In the genomic region with DNA sequence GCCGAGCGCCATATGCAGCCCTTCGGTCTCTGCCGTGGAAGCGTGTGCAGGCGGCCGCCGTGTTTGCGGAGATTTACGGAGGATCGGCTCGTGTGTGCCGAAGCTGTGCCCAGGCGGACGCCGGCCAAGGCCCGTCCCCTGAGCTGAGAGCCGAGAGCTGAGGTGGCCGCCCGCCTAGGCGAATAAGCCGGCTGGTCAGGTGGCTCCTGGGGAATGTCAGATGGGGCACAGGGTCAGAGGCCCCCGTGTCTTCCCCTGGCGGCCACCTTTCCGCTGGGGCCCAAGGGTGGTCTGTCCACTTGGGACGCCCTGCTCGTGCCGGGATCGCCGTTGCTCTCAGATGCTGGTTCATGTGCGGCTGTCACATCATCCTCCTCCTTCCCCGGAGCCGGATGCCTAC, we compare ENCODE assay signal across 14 cellular contexts.
A peak's percentile ranks its signal among the peaks of the same experiment; 100 is the strongest.
DNase-seq lines count a peak whose midpoint lies in the region; ATAC-seq and TF ChIP-seq lines count a peak whose summit lies in the region.
"Had no signal": no experiment of that assay in that cellular context is flagged by ENCODE, and none has a peak within 500 bp of the region (broad histone marks: within the 10 kb centered on the region; RNA-seq: fewer than 3 reads in every experiment).

No MANE protein-coding gene starts in this region.

- peak; percentile 69 for DNase-seq in H7
- no peak for DNase-seq in esophagus muscularis mucosa (ENCODE audit: extremely low spot score)
- DNase-seq in suprapubic skin (ENCODE audit: low spot score in 2 of 2): no peak
- no peak for DNase-seq in activated CD8-positive, alpha-beta memory T cell treated with anti-CD3 and anti-CD28 coated beads, Interleukin-2, amount 50 U/mL, for 4 hours
- no peak for DNase-seq in SK-N-DZ (ENCODE audit: low spot score)
- no peak for DNase-seq in NCI-H2081 (lab: John Stamatoyannopoulos, UW)
- DNase-seq: GF-D8, kidney glomerular epithelial cell, NCI-H2029 treated with DMSO at 0.1 percent for 48 hours had no signal

- H3K36me3 ChIP-seq in H7 (replicated peaks; ENCODE audit: control insufficient read depth, insufficient read depth, low read length) (no peaks in the 10 kb centered on the region), esophagus muscularis mucosa (no peaks in the 10 kb centered on the region), suprapubic skin (no peaks in the 10 kb centered on the region)

- peaks cover 51% of the 10 kb centered on the region for H3K4me1 Mint-ChIP-seq in nephron
- H3K4me1 Mint-ChIP-seq: stimulated activated effector memory CD8-positive, alpha-beta T cell treated with anti-CD3 and anti-CD28 coated beads, Interleukin-12 subunit alpha, Interleukin-12 subunit beta, amount 100 ng/mL, for 72 hours had no signal

- no peaks in the 10 kb centered on the region for H3K36me3 Mint-ChIP-seq in nephron (ENCODE audit: low read depth)
- H3K36me3 Mint-ChIP-seq: CD14-positive monocyte; stimulated activated effector memory CD8-positive, alpha-beta T cell treated with anti-CD3 and anti-CD28 coated beads, Interleukin-12 subunit alpha, Interleukin-12 subunit beta, amount 100 ng/mL, for 72 hours had no signal

- H3K4me3 ChIP-seq in H7 (ENCODE audit: insufficient read depth, low read depth, low read length): no peak overlapping the region
- peak overlapping the region; percentile 34 to 55 (median 42) for H3K4me3 ChIP-seq in esophagus muscularis mucosa
- H3K4me3 ChIP-seq in suprapubic skin: peak overlapping the region; percentile 41

- peaks cover 5% of the 10 kb centered on the region for H3K27me3 Mint-ChIP-seq in nephron (ENCODE audit: low read depth)

- intact Hi-C loops in esophagus muscularis mucosa (cut with DNase I): no loop called here

- H3K4me1 ChIP-seq in esophagus muscularis mucosa (peaks cover 3 to 22% (median 15%) of the 10 kb centered on the region in 4 donors), suprapubic skin (peaks cover 19% of the 10 kb centered on the region)

- peak overlapping the region; percentile 53 to 76 (median 68) for H3K27ac Mint-ChIP-seq in nephron
- H3K27ac Mint-ChIP-seq: CD14-positive monocyte; stimulated activated effector memory CD8-positive, alpha-beta T cell treated with anti-CD3 and anti-CD28 coated beads, Interleukin-12 subunit alpha, Interleukin-12 subunit beta, amount 100 ng/mL, for 72 hours had no signal

- H3K4me3 Mint-ChIP-seq in nephron: peak overlapping the region in 2 of 3 experiments; percentile 60 to 72
- H3K4me3 Mint-ChIP-seq: CD14-positive monocyte; stimulated activated effector memory CD8-positive, alpha-beta T cell treated with anti-CD3 and anti-CD28 coated beads, Interleukin-12 subunit alpha, Interleukin-12 subunit beta, amount 100 ng/mL, for 72 hours had no signal

- TF ChIP-seq POLR2A in esophagus muscularis mucosa (IDR thresholded peaks at IDR 0.05; ENCODE audit: low read depth) (no peak), suprapubic skin (IDR thresholded peaks at IDR 0.05) (no peak)

- ATAC-seq in GM21529 (IDR thresholded peaks at IDR 0.05; ENCODE audit: unreplicated experiment): no peak
- ATAC-seq: stimulated activated effector memory CD8-positive, alpha-beta T cell treated with anti-CD3 and anti-CD28 coated beads, Interleukin-12 subunit alpha, Interleukin-12 subunit beta, amount 100 ng/mL, for 72 hours had no signal

- TF ChIP-seq CTCF in esophagus muscularis mucosa (IDR thresholded peaks at IDR 0.05) (no peak), nephron (IDR thresholded peaks at IDR 0.05; ENCODE audit: unreplicated experiment in 3 of 3) (no peak), suprapubic skin (IDR thresholded peaks at IDR 0.05) (no peak)

- TF ChIP-seq EP300 in esophagus muscularis mucosa (IDR thresholded peaks at IDR 0.05): no peak
- TF ChIP-seq EP300 in suprapubic skin (IDR thresholded peaks at IDR 0.05): no peak

- H3K27me3 ChIP-seq in H7 (ENCODE audit: control insufficient read depth, insufficient read depth, low read length): no peaks in the 10 kb centered on the region
- no peaks in the 10 kb centered on the region for H3K27me3 ChIP-seq in esophagus muscularis mucosa
- no peaks in the 10 kb centered on the region for H3K27me3 ChIP-seq in suprapubic skin

- WGBS in esophagus muscularis mucosa: 58% methylated on average over 19 of the region's 33 CpGs
- 48% methylated on average over 33 of the region's 33 CpGs for WGBS in suprapubic skin

- peak overlapping the region; percentile 37 to 47 (median 46) for H3K27ac ChIP-seq in esophagus muscularis mucosa (replicated peaks in 1 of 4)
- peak overlapping the region; percentile 39 for H3K27ac ChIP-seq in suprapubic skin
- H3K27ac ChIP-seq: SK-N-MC had no signal

- no peaks in the 10 kb centered on the region for H3K9me3 Mint-ChIP-seq in nephron
- H3K9me3 Mint-ChIP-seq: CD14-positive monocyte; stimulated activated effector memory CD8-positive, alpha-beta T cell treated with anti-CD3 and anti-CD28 coated beads, Interleukin-12 subunit alpha, Interleukin-12 subunit beta, amount 100 ng/mL, for 72 hours had no signal

- H3K9me3 ChIP-seq in esophagus muscularis mucosa: no peaks in the 10 kb centered on the region
- no peaks in the 10 kb centered on the region for H3K9me3 ChIP-seq in suprapubic skin
